Comparison of ENCODE assay signal across 8 cellular contexts in genomic region chr11:104968365-104968855, GRCh38. TPM values are rescaled to one million over a fixed set of nuclear protein-coding genes. Genes with fewer than 3 reads are reported as not detected.
DNase-seq lines count a peak whose midpoint lies in the region; ATAC-seq, FAIRE-seq and TF ChIP-seq lines count a peak whose summit lies in the region.

TSS of gene CASP4 (minus strand) at chr11:104968574. CDS start at chr11:104968525, 49 bp downstream.

- H3K36me3 Mint-ChIP-seq in dendritic cell treated with granulocyte-macrophage colony-stimulating factor and Interleukin-4, amounts not matched to agents 40 ng/mL and 50 ng/mL, for 4 days (ENCODE audit: low read depth), result peaks cover 38% of the 10 kb centered on the region

- CTCF ChIA-PET in RWPE1 (lab: Yijun Ruan, JAX), result no interaction called here

- no peaks in the 10 kb centered on the region for H3K27me3 Mint-ChIP-seq in dendritic cell treated with granulocyte-macrophage colony-stimulating factor and Interleukin-4, amounts not matched to agents 40 ng/mL and 50 ng/mL, for 4 days

- TF ChIP-seq CTCF in RWPE1 (conservative IDR thresholded peaks at IDR 0.05; ENCODE audit: low read depth), result no peak

- ATAC-seq in GM19452 (IDR thresholded peaks at IDR 0.05; ENCODE audit: unreplicated experiment) (peak; percentile 79), HG03558 (IDR thresholded peaks at IDR 0.05; ENCODE audit: extremely low read depth, unreplicated experiment) (peak; percentile 90)

- FAIRE-seq in urothelium cell line (lab: Jason Lieb, UNC), result no peak

- POLR2A ChIA-PET in RWPE1 (lab: Yijun Ruan, JAX; ENCODE audit: low non-redundant PET), result no interaction called here

- H3K9me3 Mint-ChIP-seq in dendritic cell treated with granulocyte-macrophage colony-stimulating factor and Interleukin-4, amounts not matched to agents 40 ng/mL and 50 ng/mL, for 4 days, result peaks cover 19% of the 10 kb centered on the region

- H3K4me3 Mint-ChIP-seq in dendritic cell treated with granulocyte-macrophage colony-stimulating factor and Interleukin-4, amounts not matched to agents 40 ng/mL and 50 ng/mL, for 4 days, result peak within 1 kb of the TSS; percentile 81

- H3K27ac ChIP-seq in RWPE1, result peak within 1 kb of the TSS; percentile 76

- peak; percentile 77 for DNase-seq in Daoy (ENCODE audit: low read depth)
- peak; percentile 64 for DNase-seq in RWPE1 (ENCODE audit: low spot score)
- no peak for DNase-seq in mesenteric fat pad (ENCODE audit: low spot score)
- DNase-seq in urothelium cell line (ENCODE audit: low spot score), result peak; percentile 28
- DNase-seq in activated CD8-positive, alpha-beta memory T cell treated with anti-CD3 and anti-CD28 coated beads, Interleukin-2, amount 50 U/mL, for 48 hours, result no peak

- peaks cover 35% of the 10 kb centered on the region for H3K4me1 Mint-ChIP-seq in dendritic cell treated with granulocyte-macrophage colony-stimulating factor and Interleukin-4, amounts not matched to agents 40 ng/mL and 50 ng/mL, for 4 days (ENCODE audit: low read depth)

- intact Hi-C loops in dendritic cell treated with granulocyte-macrophage colony-stimulating factor and Interleukin-4, amounts not matched to agents 40 ng/mL and 50 ng/mL, for 4 days (cut with micrococcal nuclease), result loop anchor here (5.0 to 10.0 kb wide), 3 partner anchors 131 to 374 kb away; no protein-coding TSS in a partner anchor

- peak within 1 kb of the TSS; percentile 93 for H3K27ac Mint-ChIP-seq in dendritic cell treated with granulocyte-macrophage colony-stimulating factor and Interleukin-4, amounts not matched to agents 40 ng/mL and 50 ng/mL, for 4 days

RNA-seq across cellular contexts. Expression of gene CASP4, which starts in this region (rescaled TPM):
- 132 and 157 TPM in 2 replicates for total RNA-seq in Daoy (2014; rRNA removed; shearing (Covaris generic))
- total RNA-seq in mesenteric fat pad, result 75.8 TPM

Comparison
In these comparisons a context has a peak if more than half of its experiments do, and no peak if none do; other contexts are left out.
1. DNase-seq: peak in Daoy (single experiment), RWPE1 (single experiment) and urothelium cell line (single experiment); none in mesenteric fat pad (single experiment) and activated CD8-positive, alpha-beta memory T cell treated with anti-CD3 and anti-CD28 coated beads, Interleukin-2, amount 50 U/mL, for 48 hours (single experiment).